ENCODE assay signal across 1 cellular context in the genomic region with DNA sequence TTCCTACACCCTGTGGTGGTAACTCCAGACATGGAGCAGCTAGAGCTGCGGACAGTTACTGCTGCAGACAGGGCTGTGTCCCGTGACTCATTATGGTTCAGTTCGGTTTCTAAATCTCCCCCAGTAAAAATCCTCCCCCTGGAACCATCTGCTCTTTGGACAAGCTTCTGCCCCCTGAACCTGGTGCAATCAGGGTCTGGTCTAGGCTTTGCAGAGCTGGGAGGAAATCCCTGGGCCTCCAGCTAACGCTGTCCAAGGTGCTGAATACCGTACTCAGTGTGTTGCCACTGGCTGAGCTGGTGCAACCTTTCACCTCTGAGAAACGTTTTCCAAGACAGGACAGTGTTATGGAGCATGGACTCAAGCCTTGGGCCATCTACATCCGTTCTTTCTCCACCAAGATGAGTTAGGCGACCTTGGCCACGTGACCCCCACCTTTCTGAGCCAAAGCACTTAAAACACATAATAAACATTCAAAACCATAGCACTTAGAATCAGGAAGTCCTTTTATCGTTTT.
TF ChIP-seq lines count a peak whose summit lies in the region.

No MANE protein-coding gene starts in this region.

TF ChIP-seq in PFSK-1, 5 proteins besides CTCF, POLR2A, EP300 and RAD21 (continued from another document):
- TF ChIP-seq, protein P1, sequence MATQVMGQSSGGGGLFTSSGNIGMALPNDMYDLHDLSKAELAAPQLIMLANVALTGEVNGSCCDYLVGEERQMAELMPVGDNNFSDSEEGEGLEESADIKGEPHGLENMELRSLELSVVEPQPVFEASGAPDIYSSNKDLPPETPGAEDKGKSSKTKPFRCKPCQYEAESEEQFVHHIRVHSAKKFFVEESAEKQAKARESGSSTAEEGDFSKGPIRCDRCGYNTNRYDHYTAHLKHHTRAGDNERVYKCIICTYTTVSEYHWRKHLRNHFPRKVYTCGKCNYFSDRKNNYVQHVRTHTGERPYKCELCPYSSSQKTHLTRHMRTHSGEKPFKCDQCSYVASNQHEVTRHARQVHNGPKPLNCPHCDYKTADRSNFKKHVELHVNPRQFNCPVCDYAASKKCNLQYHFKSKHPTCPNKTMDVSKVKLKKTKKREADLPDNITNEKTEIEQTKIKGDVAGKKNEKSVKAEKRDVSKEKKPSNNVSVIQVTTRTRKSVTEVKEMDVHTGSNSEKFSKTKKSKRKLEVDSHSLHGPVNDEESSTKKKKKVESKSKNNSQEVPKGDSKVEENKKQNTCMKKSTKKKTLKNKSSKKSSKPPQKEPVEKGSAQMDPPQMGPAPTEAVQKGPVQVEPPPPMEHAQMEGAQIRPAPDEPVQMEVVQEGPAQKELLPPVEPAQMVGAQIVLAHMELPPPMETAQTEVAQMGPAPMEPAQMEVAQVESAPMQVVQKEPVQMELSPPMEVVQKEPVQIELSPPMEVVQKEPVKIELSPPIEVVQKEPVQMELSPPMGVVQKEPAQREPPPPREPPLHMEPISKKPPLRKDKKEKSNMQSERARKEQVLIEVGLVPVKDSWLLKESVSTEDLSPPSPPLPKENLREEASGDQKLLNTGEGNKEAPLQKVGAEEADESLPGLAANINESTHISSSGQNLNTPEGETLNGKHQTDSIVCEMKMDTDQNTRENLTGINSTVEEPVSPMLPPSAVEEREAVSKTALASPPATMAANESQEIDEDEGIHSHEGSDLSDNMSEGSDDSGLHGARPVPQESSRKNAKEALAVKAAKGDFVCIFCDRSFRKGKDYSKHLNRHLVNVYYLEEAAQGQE (IDR thresholded peaks at IDR 0.05; ENCODE audit: insufficient read depth in 1 of 2, low read depth in 2 of 2, low read length in 2 of 2): peak; percentile 78 to 95
